In the genomic region with DNA sequence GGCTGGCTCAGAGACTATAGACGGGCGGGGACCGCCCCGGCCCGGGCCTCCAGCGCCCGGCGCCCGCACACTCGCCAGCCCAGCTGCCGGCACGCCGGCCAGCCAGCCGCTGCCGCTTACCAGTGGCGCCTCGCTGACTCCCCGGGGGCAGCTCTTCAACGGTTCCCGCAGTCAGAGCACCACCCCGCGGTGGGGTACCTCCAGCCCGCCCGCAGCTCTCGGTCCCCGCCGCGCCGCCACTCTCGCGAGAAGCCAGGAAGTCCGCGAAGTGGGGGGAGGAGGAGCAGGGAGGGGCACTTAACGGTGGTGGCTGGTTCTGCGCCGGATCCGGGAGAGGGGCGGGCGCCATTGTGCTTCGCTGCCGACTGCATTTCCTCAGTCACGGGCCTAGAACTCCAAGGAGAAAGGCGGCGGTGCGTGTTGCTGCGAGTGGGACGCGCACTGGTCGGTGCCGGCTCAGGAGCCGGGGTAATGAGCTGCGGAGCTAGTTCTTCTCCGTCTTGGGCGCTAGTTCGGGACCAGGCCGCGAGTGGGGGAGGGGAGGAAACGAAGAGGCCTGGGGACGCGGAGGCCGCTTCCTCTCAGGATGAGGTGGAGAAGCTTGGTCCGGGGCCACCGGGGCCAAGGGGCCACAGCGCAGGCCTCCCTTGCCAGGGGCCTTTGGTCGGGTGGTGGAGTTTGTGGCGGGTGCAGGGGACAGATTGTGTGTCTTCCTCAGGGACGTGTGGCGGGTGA, we compare ENCODE assay signal across 1 cellular context.
TF ChIP-seq lines count a peak whose summit lies in the region.

A gene with protein sequence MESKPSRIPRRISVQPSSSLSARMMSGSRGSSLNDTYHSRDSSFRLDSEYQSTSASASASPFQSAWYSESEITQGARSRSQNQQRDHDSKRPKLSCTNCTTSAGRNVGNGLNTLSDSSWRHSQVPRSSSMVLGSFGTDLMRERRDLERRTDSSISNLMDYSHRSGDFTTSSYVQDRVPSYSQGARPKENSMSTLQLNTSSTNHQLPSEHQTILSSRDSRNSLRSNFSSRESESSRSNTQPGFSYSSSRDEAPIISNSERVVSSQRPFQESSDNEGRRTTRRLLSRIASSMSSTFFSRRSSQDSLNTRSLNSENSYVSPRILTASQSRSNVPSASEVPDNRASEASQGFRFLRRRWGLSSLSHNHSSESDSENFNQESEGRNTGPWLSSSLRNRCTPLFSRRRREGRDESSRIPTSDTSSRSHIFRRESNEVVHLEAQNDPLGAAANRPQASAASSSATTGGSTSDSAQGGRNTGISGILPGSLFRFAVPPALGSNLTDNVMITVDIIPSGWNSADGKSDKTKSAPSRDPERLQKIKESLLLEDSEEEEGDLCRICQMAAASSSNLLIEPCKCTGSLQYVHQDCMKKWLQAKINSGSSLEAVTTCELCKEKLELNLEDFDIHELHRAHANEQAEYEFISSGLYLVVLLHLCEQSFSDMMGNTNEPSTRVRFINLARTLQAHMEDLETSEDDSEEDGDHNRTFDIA (plus strand): TSS at position 313 of the 735 bp plus-strand sequence. CDS start 16,517 bp downstream, outside the sequence.

TF ChIP-seq in HepG2, 621 proteins besides CTCF, POLR2A, EP300 and RAD21 (continued from another document and continues in another):
- peak; percentile 88; the same call in 1 of the 2 replicates for TF ChIP-seq SIN3A (IDR thresholded peaks at IDR 0.05; ENCODE audit: borderline replicate concordance, low read depth, low read length)
- peak; percentile 99 for TF ChIP-seq ZNF607 (CRISPR knock-in tag; IDR thresholded peaks at IDR 0.05; ENCODE audit: borderline replicate concordance)
- TF ChIP-seq TEAD2 (CRISPR knock-in tag; IDR thresholded peaks at IDR 0.05): peak; percentile 74; the same call in 1 of the 2 replicates
- peak; percentile 79 for TF ChIP-seq SOX5 (CRISPR knock-in tag; IDR thresholded peaks at IDR 0.05; ENCODE audit: borderline replicate concordance)
- TF ChIP-seq SKI (IDR thresholded peaks at IDR 0.05; ENCODE audit: partially characterized antibody): peak; percentile 69
- TF ChIP-seq ETV6 (CRISPR knock-in tag; conservative IDR thresholded peaks at IDR 0.05): peak; percentile 92; the same call in 1 of the 2 replicates
- TF ChIP-seq SNAI1 (CRISPR knock-in tag; IDR thresholded peaks at IDR 0.05; ENCODE audit: borderline replicate concordance): peak; percentile 97; the same call in 1 of the 2 replicates
- TF ChIP-seq, protein P1, sequence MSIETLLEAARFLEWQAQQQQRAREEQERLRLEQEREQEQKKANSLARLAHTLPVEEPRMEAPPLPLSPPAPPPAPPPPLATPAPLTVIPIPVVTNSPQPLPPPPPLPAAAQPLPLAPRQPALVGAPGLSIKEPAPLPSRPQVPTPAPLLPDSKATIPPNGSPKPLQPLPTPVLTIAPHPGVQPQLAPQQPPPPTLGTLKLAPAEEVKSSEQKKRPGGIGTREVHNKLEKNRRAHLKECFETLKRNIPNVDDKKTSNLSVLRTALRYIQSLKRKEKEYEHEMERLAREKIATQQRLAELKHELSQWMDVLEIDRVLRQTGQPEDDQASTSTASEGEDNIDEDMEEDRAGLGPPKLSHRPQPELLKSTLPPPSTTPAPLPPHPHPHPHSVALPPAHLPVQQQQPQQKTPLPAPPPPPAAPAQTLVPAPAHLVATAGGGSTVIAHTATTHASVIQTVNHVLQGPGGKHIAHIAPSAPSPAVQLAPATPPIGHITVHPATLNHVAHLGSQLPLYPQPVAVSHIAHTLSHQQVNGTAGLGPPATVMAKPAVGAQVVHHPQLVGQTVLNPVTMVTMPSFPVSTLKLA (IDR thresholded peaks at IDR 0.05): no peak
- TF ChIP-seq ZNF326 (CRISPR knock-in tag; IDR thresholded peaks at IDR 0.05; ENCODE audit: borderline replicate concordance): no peak
- TF ChIP-seq, protein P2, sequence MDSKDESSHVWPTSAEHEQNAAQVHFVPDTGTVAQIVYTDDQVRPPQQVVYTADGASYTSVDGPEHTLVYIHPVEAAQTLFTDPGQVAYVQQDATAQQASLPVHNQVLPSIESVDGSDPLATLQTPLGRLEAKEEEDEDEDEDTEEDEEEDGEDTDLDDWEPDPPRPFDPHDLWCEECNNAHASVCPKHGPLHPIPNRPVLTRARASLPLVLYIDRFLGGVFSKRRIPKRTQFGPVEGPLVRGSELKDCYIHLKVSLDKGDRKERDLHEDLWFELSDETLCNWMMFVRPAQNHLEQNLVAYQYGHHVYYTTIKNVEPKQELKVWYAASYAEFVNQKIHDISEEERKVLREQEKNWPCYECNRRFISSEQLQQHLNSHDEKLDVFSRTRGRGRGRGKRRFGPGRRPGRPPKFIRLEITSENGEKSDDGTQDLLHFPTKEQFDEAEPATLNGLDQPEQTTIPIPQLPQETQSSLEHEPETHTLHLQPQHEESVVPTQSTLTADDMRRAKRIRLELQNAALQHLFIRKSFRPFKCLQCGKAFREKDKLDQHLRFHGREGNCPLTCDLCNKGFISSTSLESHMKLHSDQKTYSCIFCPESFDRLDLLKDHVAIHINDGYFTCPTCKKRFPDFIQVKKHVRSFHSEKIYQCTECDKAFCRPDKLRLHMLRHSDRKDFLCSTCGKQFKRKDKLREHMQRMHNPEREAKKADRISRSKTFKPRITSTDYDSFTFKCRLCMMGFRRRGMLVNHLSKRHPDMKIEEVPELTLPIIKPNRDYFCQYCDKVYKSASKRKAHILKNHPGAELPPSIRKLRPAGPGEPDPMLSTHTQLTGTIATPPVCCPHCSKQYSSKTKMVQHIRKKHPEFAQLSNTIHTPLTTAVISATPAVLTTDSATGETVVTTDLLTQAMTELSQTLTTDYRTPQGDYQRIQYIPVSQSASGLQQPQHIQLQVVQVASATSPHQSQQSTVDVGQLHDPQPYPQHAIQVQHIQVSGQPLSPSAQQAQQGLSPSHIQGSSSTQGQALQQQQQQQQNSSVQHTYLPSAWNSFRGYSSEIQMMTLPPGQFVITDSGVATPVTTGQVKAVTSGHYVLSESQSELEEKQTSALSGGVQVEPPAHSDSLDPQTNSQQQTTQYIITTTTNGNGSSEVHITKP (CRISPR knock-in tag; IDR thresholded peaks at IDR 0.05; ENCODE audit: low read depth): peak; percentile 69; the same call in 1 of the 2 replicates
- TF ChIP-seq NBN (conservative IDR thresholded peaks at IDR 0.05): no peak
- TF ChIP-seq, protein P3, sequence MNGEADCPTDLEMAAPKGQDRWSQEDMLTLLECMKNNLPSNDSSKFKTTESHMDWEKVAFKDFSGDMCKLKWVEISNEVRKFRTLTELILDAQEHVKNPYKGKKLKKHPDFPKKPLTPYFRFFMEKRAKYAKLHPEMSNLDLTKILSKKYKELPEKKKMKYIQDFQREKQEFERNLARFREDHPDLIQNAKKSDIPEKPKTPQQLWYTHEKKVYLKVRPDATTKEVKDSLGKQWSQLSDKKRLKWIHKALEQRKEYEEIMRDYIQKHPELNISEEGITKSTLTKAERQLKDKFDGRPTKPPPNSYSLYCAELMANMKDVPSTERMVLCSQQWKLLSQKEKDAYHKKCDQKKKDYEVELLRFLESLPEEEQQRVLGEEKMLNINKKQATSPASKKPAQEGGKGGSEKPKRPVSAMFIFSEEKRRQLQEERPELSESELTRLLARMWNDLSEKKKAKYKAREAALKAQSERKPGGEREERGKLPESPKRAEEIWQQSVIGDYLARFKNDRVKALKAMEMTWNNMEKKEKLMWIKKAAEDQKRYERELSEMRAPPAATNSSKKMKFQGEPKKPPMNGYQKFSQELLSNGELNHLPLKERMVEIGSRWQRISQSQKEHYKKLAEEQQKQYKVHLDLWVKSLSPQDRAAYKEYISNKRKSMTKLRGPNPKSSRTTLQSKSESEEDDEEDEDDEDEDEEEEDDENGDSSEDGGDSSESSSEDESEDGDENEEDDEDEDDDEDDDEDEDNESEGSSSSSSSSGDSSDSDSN (CRISPR knock-in tag; IDR thresholded peaks at IDR 0.05): peak; percentile 99
- peak; percentile 98 for TF ChIP-seq JARID2 (CRISPR knock-in tag; IDR thresholded peaks at IDR 0.05; ENCODE audit: insufficient replicate concordance)
- TF ChIP-seq LCORL (IDR thresholded peaks at IDR 0.05): peak; percentile 85
- peak; percentile 89 for TF ChIP-seq LCORL (CRISPR knock-in tag; IDR thresholded peaks at IDR 0.05)
- TF ChIP-seq RXRA (CRISPR knock-in tag; IDR thresholded peaks at IDR 0.05): peak; percentile 90
- TF ChIP-seq, protein P4, sequence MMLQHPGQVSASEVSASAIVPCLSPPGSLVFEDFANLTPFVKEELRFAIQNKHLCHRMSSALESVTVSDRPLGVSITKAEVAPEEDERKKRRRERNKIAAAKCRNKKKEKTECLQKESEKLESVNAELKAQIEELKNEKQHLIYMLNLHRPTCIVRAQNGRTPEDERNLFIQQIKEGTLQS (CRISPR knock-in tag; IDR thresholded peaks at IDR 0.05): peak; percentile 73; the same call in 1 of the 2 replicates
- TF ChIP-seq RNF2 (conservative IDR thresholded peaks at IDR 0.05; ENCODE audit: low read depth): peak; percentile 71; the same call in 1 of the 2 replicates
- TF ChIP-seq PHF20 (CRISPR knock-in tag; IDR thresholded peaks at IDR 0.05): peak; percentile 87
- TF ChIP-seq ZNF703 (CRISPR knock-in tag; IDR thresholded peaks at IDR 0.05; ENCODE audit: borderline replicate concordance): peak; percentile 97; the same call in 1 of the 2 replicates
- no peak for TF ChIP-seq PTBP1 (IDR thresholded peaks at IDR 0.05; ENCODE audit: low read depth, low read length, poor library complexity, severe bottlenecking)
- TF ChIP-seq SP140L (CRISPR knock-in tag; IDR thresholded peaks at IDR 0.05; ENCODE audit: borderline replicate concordance): no peak; the same call in 1 of the 2 replicates
- peak; percentile 87; the same call in 1 of the 2 replicates for TF ChIP-seq JUN (CRISPR knock-in tag; IDR thresholded peaks at IDR 0.05)
- TF ChIP-seq, protein P5, sequence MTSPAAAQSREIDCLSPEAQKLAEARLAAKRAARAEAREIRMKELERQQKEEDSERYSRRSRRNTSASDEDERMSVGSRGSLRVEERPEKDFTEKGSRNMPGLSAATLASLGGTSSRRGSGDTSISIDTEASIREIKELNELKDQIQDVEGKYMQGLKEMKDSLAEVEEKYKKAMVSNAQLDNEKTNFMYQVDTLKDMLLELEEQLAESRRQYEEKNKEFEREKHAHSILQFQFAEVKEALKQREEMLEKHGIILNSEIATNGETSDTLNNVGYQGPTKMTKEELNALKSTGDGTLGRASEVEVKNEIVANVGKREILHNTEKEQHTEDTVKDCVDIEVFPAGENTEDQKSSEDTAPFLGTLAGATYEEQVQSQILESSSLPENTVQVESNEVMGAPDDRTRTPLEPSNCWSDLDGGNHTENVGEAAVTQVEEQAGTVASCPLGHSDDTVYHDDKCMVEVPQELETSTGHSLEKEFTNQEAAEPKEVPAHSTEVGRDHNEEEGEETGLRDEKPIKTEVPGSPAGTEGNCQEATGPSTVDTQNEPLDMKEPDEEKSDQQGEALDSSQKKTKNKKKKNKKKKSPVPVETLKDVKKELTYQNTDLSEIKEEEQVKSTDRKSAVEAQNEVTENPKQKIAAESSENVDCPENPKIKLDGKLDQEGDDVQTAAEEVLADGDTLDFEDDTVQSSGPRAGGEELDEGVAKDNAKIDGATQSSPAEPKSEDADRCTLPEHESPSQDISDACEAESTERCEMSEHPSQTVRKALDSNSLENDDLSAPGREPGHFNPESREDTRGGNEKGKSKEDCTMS (CRISPR knock-in tag; conservative IDR thresholded peaks at IDR 0.05): 0 out of 2 replicates have a peak, but pooled peaks have one; percentile 80
- TF ChIP-seq SRSF9 (IDR thresholded peaks at IDR 0.05; ENCODE audit: borderline replicate concordance, insufficient read depth, low read depth, low read length, poor library complexity, severe bottlenecking): no peak
- TF ChIP-seq THYN1 (CRISPR knock-in tag; IDR thresholded peaks at IDR 0.05; ENCODE audit: borderline replicate concordance, low read depth): 0 out of 2 replicates have a peak, but pooled peaks have one; percentile 86
- TF ChIP-seq RARA (CRISPR knock-in tag; IDR thresholded peaks at IDR 0.05): peak; percentile 68
- no peak; the same call in none of the 2 replicates for TF ChIP-seq ISL2 (CRISPR knock-in tag; IDR thresholded peaks at IDR 0.05)
- TF ChIP-seq RBFOX2 (IDR thresholded peaks at IDR 0.05; ENCODE audit: low read depth, low read length): peak; percentile 100
- TF ChIP-seq, protein P6, sequence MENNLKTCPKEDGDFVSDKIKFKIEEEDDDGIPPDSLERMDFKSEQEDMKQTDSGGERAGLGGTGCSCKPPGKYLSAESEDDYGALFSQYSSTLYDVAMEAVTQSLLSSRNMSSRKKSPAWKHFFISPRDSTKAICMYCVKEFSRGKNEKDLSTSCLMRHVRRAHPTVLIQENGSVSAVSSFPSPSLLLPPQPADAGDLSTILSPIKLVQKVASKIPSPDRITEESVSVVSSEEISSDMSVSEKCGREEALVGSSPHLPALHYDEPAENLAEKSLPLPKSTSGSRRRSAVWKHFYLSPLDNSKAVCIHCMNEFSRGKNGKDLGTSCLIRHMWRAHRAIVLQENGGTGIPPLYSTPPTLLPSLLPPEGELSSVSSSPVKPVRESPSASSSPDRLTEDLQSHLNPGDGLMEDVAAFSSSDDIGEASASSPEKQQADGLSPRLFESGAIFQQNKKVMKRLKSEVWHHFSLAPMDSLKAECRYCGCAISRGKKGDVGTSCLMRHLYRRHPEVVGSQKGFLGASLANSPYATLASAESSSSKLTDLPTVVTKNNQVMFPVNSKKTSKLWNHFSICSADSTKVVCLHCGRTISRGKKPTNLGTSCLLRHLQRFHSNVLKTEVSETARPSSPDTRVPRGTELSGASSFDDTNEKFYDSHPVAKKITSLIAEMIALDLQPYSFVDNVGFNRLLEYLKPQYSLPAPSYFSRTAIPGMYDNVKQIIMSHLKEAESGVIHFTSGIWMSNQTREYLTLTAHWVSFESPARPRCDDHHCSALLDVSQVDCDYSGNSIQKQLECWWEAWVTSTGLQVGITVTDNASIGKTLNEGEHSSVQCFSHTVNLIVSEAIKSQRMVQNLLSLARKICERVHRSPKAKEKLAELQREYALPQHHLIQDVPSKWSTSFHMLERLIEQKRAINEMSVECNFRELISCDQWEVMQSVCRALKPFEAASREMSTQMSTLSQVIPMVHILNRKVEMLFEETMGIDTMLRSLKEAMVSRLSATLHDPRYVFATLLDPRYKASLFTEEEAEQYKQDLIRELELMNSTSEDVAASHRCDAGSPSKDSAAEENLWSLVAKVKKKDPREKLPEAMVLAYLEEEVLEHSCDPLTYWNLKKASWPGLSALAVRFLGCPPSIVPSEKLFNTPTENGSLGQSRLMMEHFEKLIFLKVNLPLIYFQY (CRISPR knock-in tag; IDR thresholded peaks at IDR 0.05; ENCODE audit: borderline replicate concordance): peak; percentile 79
- TF ChIP-seq, protein P7, sequence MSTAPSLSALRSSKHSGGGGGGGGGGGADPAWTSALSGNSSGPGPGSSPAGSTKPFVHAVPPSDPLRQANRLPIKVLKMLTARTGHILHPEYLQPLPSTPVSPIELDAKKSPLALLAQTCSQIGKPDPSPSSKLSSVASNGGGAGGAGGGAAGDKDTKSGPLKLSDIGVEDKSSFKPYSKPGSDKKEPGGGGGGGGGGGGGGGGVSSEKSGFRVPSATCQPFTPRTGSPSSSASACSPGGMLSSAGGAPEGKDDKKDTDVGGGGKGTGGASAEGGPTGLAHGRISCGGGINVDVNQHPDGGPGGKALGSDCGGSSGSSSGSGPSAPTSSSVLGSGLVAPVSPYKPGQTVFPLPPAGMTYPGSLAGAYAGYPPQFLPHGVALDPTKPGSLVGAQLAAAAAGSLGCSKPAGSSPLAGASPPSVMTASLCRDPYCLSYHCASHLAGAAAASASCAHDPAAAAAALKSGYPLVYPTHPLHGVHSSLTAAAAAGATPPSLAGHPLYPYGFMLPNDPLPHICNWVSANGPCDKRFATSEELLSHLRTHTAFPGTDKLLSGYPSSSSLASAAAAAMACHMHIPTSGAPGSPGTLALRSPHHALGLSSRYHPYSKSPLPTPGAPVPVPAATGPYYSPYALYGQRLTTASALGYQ (CRISPR knock-in tag; IDR thresholded peaks at IDR 0.05): peak; percentile 60; the same call in 1 of the 2 replicates
